ENCODE assay signal across 15 cellular contexts in genomic region chr1:33407750-33408436, GRCh38.
"Had no signal": no experiment of that assay in that cellular context is flagged by ENCODE, and none has a peak within 500 bp of the region (broad histone marks: within the 10 kb centered on the region; RNA-seq: fewer than 3 reads in every experiment).

No MANE protein-coding gene starts in this region.

- H3K4me3 Mint-ChIP-seq: activated CD4-positive, alpha-beta T cell treated with anti-CD3 and anti-CD28 coated beads, Interleukin-2, amount 10 ng/mL, durations not matched to agents 24 days and 14 days; activated naive CD4-positive, alpha-beta T cell treated with anti-CD3 and anti-CD28 coated beads, Interleukin-2, amount 10 ng/mL, durations not matched to agents 7 days and 5 days; activated T-helper 17 cell treated with anti-CD3 and anti-CD28 coated beads, Interleukin-2, amount 50 U/mL, for 72 hours; central memory CD8-positive, alpha-beta T cell; naive thymus-derived CD4-positive, alpha-beta T cell; stimulated activated naive CD8-positive, alpha-beta T cell treated with anti-CD3 and anti-CD28 coated beads, Interleukin-15, Interleukin-2, amounts not matched to agents 100 ng/mL and 50 ng/mL, for 24 hours; T-cell; WTC11 had no signal

- H3K36me3 Mint-ChIP-seq: activated naive CD4-positive, alpha-beta T cell treated with anti-CD3 and anti-CD28 coated beads, Interleukin-2, amount 10 ng/mL, durations not matched to agents 7 days and 5 days; naive thymus-derived CD4-positive, alpha-beta T cell; T-cell; WTC11 had no signal

- ATAC-seq: activated T-helper 17 cell treated with anti-CD3 and anti-CD28 coated beads, Interleukin-2, amount 50 U/mL, for 72 hours; naive thymus-derived CD4-positive, alpha-beta T cell; T-cell; WTC11 had no signal

- H3K4me1 Mint-ChIP-seq: activated CD4-positive, alpha-beta T cell treated with anti-CD3 and anti-CD28 coated beads, Interleukin-2, amount 10 ng/mL, durations not matched to agents 24 days and 14 days; activated naive CD4-positive, alpha-beta T cell treated with anti-CD3 and anti-CD28 coated beads, Interleukin-2, amount 10 ng/mL, durations not matched to agents 7 days and 5 days; activated T-helper 17 cell treated with anti-CD3 and anti-CD28 coated beads, Interleukin-2, amount 50 U/mL, for 72 hours; central memory CD8-positive, alpha-beta T cell; naive thymus-derived CD4-positive, alpha-beta T cell; T-cell had no signal

- H3K9me3 Mint-ChIP-seq: activated CD4-positive, alpha-beta T cell treated with anti-CD3 and anti-CD28 coated beads, Interleukin-2, amount 10 ng/mL, durations not matched to agents 24 days and 14 days; activated naive CD4-positive, alpha-beta T cell treated with anti-CD3 and anti-CD28 coated beads, Interleukin-2, amount 10 ng/mL, durations not matched to agents 7 days and 5 days; activated T-helper 17 cell treated with anti-CD3 and anti-CD28 coated beads, Interleukin-2, amount 50 U/mL, for 72 hours; central memory CD8-positive, alpha-beta T cell; naive thymus-derived CD4-positive, alpha-beta T cell; stimulated activated naive CD8-positive, alpha-beta T cell treated with anti-CD3 and anti-CD28 coated beads, Interleukin-15, Interleukin-2, amounts not matched to agents 100 ng/mL and 50 ng/mL, for 24 hours; T-cell had no signal

- DNase-seq: activated CD4-positive, alpha-beta T cell treated with anti-CD3 and anti-CD28 coated beads, Interleukin-2, amount 10 ng/mL, durations not matched to agents 24 days and 14 days; activated naive CD4-positive, alpha-beta T cell treated with anti-CD3 and anti-CD28 coated beads, Interleukin-2, amount 10 ng/mL, durations not matched to agents 7 days and 5 days; activated T-cell treated with anti-CD3 and anti-CD28 coated beads for 4 hours; dermis blood vessel endothelial cell; erythroblast; islet precursor cell; naive thymus-derived CD4-positive, alpha-beta T cell; stimulated activated CD4-positive, alpha-beta T cell treated with anti-CD3 and anti-CD28 coated beads, Interleukin-15, amount 100 ng/mL, for 24 hours; stimulated activated CD4-positive, alpha-beta T cell treated with anti-CD3 and anti-CD28 coated beads, Interleukin-4, amount 100 ng/mL, for 24 hours; T-cell; T1000 had no signal

- H3K27ac Mint-ChIP-seq: activated CD4-positive, alpha-beta T cell treated with anti-CD3 and anti-CD28 coated beads, Interleukin-2, amount 10 ng/mL, durations not matched to agents 24 days and 14 days; activated naive CD4-positive, alpha-beta T cell treated with anti-CD3 and anti-CD28 coated beads, Interleukin-2, amount 10 ng/mL, durations not matched to agents 7 days and 5 days; activated T-helper 17 cell treated with anti-CD3 and anti-CD28 coated beads, Interleukin-2, amount 50 U/mL, for 72 hours; naive thymus-derived CD4-positive, alpha-beta T cell; stimulated activated naive CD8-positive, alpha-beta T cell treated with anti-CD3 and anti-CD28 coated beads, Interleukin-15, Interleukin-2, amounts not matched to agents 100 ng/mL and 50 ng/mL, for 24 hours; T-cell; WTC11 had no signal
